In the genomic region with DNA sequence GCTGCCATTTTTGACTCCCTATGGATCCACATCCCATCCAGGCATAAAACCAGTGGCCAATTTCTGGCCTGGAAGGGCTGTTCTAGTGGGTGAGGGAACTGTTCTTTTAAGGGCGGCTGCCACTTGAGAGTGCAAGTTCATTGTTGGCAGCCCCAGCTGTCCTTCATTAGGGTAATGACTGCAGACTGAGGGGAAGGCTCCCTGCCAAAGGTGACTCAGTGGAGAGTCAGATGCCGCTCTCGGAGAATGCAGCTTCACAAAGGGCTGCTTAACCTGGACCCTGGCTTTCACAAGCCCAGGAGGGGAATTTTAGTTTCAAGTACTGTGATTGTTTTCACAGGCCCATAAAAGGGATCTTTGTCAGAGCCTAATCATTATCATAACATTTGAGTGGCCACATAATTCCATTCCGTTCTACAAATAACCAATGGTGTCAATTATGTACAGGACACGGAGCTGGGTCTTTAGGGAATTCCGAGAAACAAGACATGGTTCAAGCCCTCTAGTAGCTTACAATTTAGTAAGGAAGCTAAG, we compare ENCODE assay signal across 8 cellular contexts.
DNase-seq lines count a peak whose midpoint lies in the region; ATAC-seq and TF ChIP-seq lines count a peak whose summit lies in the region.

No MANE protein-coding gene starts in this region.

- no peaks in the 10 kb centered on the region for H3K27me3 ChIP-seq in tibial artery

- H3K36me3 Mint-ChIP-seq in endothelial cell (ENCODE audit: low read depth, unreplicated experiment), result peaks cover 7% of the 10 kb centered on the region

- peaks cover 3% of the 10 kb centered on the region for H3K27me3 Mint-ChIP-seq in endothelial cell (ENCODE audit: unreplicated experiment)
- peaks cover 30% of the 10 kb centered on the region for H3K27me3 Mint-ChIP-seq in stimulated activated naive CD8-positive, alpha-beta T cell treated with anti-CD3 and anti-CD28 coated beads, Interleukin-15, amount 100 ng/mL, for 72 hours

- no peaks in the 10 kb centered on the region for H3K4me1 Mint-ChIP-seq in endothelial cell (ENCODE audit: unreplicated experiment)
- H3K4me1 Mint-ChIP-seq in stimulated activated naive CD8-positive, alpha-beta T cell treated with anti-CD3 and anti-CD28 coated beads, Interleukin-15, amount 100 ng/mL, for 72 hours, result no peaks in the 10 kb centered on the region

- no peak overlapping the region for H3K27ac ChIP-seq in tibial artery

- peaks cover 0 to 7% (median 3%) of the 10 kb centered on the region in 4 donors for H3K4me1 ChIP-seq in tibial artery

- H3K36me3 ChIP-seq in tibial artery, result no peaks in the 10 kb centered on the region

- DNase-seq in HS-5 (ENCODE audit: low read depth), result peak; percentile 97
- peak; percentile 84 for DNase-seq in RKO (ENCODE audit: low spot score)
- peak; percentile 33 for DNase-seq in globus pallidus (ENCODE audit: low spot score)
- peak; percentile 38 to 70 for DNase-seq in tibial artery
- DNase-seq in endothelial cell (ENCODE audit: low spot score), result no peak
- DNase-seq in activated naive CD4-positive, alpha-beta T cell (lab: John Stamatoyannopoulos, UW), result no peak
- no peak for DNase-seq in stimulated activated naive CD8-positive, alpha-beta T cell treated with anti-CD3 and anti-CD28 coated beads, Interleukin-15, amount 100 ng/mL, for 72 hours

- H3K9me3 Mint-ChIP-seq in endothelial cell (ENCODE audit: unreplicated experiment), result peaks cover 11% of the 10 kb centered on the region
- H3K9me3 Mint-ChIP-seq in stimulated activated naive CD8-positive, alpha-beta T cell treated with anti-CD3 and anti-CD28 coated beads, Interleukin-15, amount 100 ng/mL, for 72 hours, result peaks cover 12 to 24% of the 10 kb centered on the region in 2 donors

- H3K27ac Mint-ChIP-seq in endothelial cell (ENCODE audit: unreplicated experiment), result no peak overlapping the region
- no peak overlapping the region for H3K27ac Mint-ChIP-seq in stimulated activated naive CD8-positive, alpha-beta T cell treated with anti-CD3 and anti-CD28 coated beads, Interleukin-15, amount 100 ng/mL, for 72 hours

- H3K4me3 Mint-ChIP-seq in endothelial cell (ENCODE audit: unreplicated experiment), result no peak overlapping the region
- H3K4me3 Mint-ChIP-seq in stimulated activated naive CD8-positive, alpha-beta T cell treated with anti-CD3 and anti-CD28 coated beads, Interleukin-15, amount 100 ng/mL, for 72 hours, result no peak overlapping the region

- ATAC-seq in stimulated activated naive CD8-positive, alpha-beta T cell treated with anti-CD3 and anti-CD28 coated beads, Interleukin-15, amount 100 ng/mL, for 72 hours, result no peak
- ATAC-seq in GM18907 (IDR thresholded peaks at IDR 0.05; ENCODE audit: unreplicated experiment), result no peak

- intact Hi-C loops in tibial artery (cut with DNase I; ENCODE audit: low total_unique reads), result no loop called here

- TF ChIP-seq CTCF in tibial artery (IDR thresholded peaks at IDR 0.05) (no peak), endothelial cell (IDR thresholded peaks at IDR 0.05; ENCODE audit: unreplicated experiment) (no peak)

- peaks cover 0 to 7% (median 0%) of the 10 kb centered on the region in 3 donors for H3K9me3 ChIP-seq in tibial artery

- no peak overlapping the region for H3K4me3 ChIP-seq in tibial artery

Comparison
In these comparisons a context has a peak if more than half of its experiments do, and no peak if none do; other contexts are left out.
1. DNase-seq: peak in HS-5 (single experiment), RKO (single experiment), globus pallidus (single experiment) and tibial artery (2 of 2); none in endothelial cell (single experiment), activated naive CD4-positive, alpha-beta T cell (0 of 4) and stimulated activated naive CD8-positive, alpha-beta T cell treated with anti-CD3 and anti-CD28 coated beads, Interleukin-15, amount 100 ng/mL, for 72 hours (0 of 2).